ENCODE assay signal across 8 cellular contexts in the genomic region with DNA sequence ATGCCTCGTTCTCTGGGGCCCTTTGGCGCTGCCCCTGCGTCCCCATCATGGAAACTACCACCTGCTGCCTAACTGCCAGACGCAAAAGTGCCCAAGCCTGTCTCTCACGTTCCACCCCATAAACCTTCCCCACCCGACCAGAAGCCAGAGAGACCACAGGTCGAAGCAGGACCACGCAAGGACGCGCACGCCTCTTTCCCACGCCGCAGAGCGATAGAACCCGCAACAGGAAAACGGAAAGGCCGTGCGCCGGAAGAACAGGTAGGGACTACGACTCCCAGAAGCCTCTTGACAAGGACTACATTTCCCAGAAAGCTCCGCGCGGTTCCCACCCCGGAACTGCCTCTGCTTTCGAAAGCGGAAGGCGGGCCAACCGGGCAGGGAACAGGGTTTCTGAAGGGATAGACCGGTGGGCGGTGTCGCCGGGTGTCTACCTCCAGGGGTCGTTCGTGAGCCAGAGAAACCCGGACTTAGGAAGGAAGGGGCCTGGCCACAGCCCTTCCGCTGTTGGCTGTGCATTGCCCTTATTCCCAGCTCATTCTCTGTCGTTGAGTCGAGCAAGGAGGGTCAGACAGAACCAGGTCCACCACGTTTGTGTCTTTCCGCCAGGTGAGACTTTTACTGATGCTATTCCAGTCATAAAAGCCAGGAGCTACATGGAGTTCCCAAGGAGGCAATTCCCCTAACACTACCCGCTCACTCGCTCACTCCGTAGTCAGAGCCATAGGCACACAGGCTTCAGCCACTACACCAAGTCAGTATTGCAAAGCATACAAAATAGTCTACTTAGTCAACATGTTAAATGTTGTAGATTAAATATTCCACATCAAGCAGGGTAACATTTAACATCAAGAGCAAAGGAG. TPM values are rescaled to one million over a fixed set of nuclear protein-coding genes. Genes with fewer than 3 reads are reported as not detected.
DNase-seq lines count a peak whose midpoint lies in the region; ATAC-seq, FAIRE-seq and TF ChIP-seq lines count a peak whose summit lies in the region.

No MANE protein-coding gene starts in this region.

- POLR2A ChIA-PET in AG04450 (lab: Yijun Ruan, JAX), result interaction anchor here (0.7 to 1.7 kb wide), 8 partner anchors 14 to 113 kb away, joined by 3 to 16 read pairs (median 5); a partner anchor contains a TSS

- H3K27me3 ChIP-seq in AG04450 (ENCODE audit: control insufficient read depth, insufficient read depth, low read length) (no peaks in the 10 kb centered on the region), bronchial epithelial cell (ENCODE audit: control insufficient read depth, insufficient read depth, low read length) (no peaks in the 10 kb centered on the region)

- H3K4me3 ChIP-seq in AG04450 (ENCODE audit: low read depth, low read length) (peak overlapping the region; percentile 90), bronchial epithelial cell (ENCODE audit: low read depth, low read length) (peak overlapping the region; percentile 85)

- CTCF ChIA-PET in AG04450 (lab: Charles Lee), result interaction anchor here (0.5 to 19.2 kb wide), 36 partner anchors 8 to 265 kb away, joined by 3 to 328 read pairs (median 4); a partner anchor contains a TSS

- peak; percentile 98 for ATAC-seq in GM18868 (IDR thresholded peaks at IDR 0.05; ENCODE audit: unreplicated experiment)
- peak; percentile 98 for ATAC-seq in HG03108 (IDR thresholded peaks at IDR 0.05; ENCODE audit: unreplicated experiment)

- no peak for FAIRE-seq in bronchial epithelial cell (lab: Jason Lieb, UNC)

- no peaks in the 10 kb centered on the region for H3K9me3 ChIP-seq in AG04450 (ENCODE audit: control insufficient read depth, insufficient read depth, low read length)

- TF ChIP-seq CTCF in AG04450 (IDR thresholded peaks at IDR 0.05; ENCODE audit: low read depth, low read length), result peak; percentile 76
- peak; percentile 82 for TF ChIP-seq CTCF in VCaP (conservative IDR thresholded peaks at IDR 0.05)
- peak; percentile 84 for TF ChIP-seq CTCF in bronchial epithelial cell (IDR thresholded peaks at IDR 0.05; ENCODE audit: insufficient read depth, low read length, severe bottlenecking)

- H3K36me3 ChIP-seq in bronchial epithelial cell (ENCODE audit: control insufficient read depth, insufficient read depth, low read length), result no peaks in the 10 kb centered on the region

- H3K27ac ChIP-seq in AG04450 (ENCODE audit: low read depth, low read length), result peak overlapping the region; percentile 65
- H3K27ac ChIP-seq in VCaP, result peak overlapping the region; percentile 80

- DNase-seq in AG04450 (ENCODE audit: low read depth, low spot score) (peak; percentile 95), NCI-H2171 treated with DMSO at 0.1 percent for 48 hours (lab: John Stamatoyannopoulos, UW) (peak; percentile 99), bronchial epithelial cell (ENCODE audit: low read depth) (peak; percentile 93), iPS-NIHi7 (ENCODE audit: extremely low spot score) (peak; percentile 99), smooth muscle cell of the brain vasculature (ENCODE audit: low read depth, low spot score) (peak; percentile 93)

RNA-seq across cellular contexts. Expression of a gene that starts 56.6 kb away (rescaled TPM):
- polyA plus RNA-seq in AG04450 (2011; rRNA removed), result 85.1 and 97.1 TPM in 2 replicates
- 176 and 193 TPM in 2 replicates for polyA minus RNA-seq in AG04450 (2011; rRNA and poly(A)+ RNA removed)
- 59.0 and 61.2 TPM in 2 replicates for total RNA-seq in bronchial epithelial cell

Comparison
In these comparisons a context has a peak if more than half of its experiments do, and no peak if none do; other contexts are left out.
1. Peak in every context shown above with its lines: DNase-seq, ATAC-seq, H3K4me3 ChIP-seq and H3K27ac ChIP-seq.